24 cellular contexts compared by ENCODE assay signal in genomic region chr15:99322643-99323405, GRCh38.
A peak's percentile ranks its signal among the peaks of the same experiment; 100 is the strongest.
DNase-seq lines count a peak whose midpoint lies in the region; ATAC-seq, FAIRE-seq and TF ChIP-seq lines count a peak whose summit lies in the region.
"Had no signal": no experiment of that assay in that cellular context is flagged by ENCODE, and none has a peak within 500 bp of the region (broad histone marks: within the 10 kb centered on the region; RNA-seq: fewer than 3 reads in every experiment).

No MANE protein-coding gene starts in this region.

- H3K79me2 ChIP-seq in keratinocyte (ENCODE audit: control insufficient read depth, insufficient read depth, low read length), result no peaks in the 10 kb centered on the region

- ATAC-seq in activated CD8-positive, alpha-beta T cell treated with anti-CD3 and anti-CD28 coated beads for 36 hours, result no peak
- ATAC-seq in activated CD8-positive, alpha-beta T cell treated with anti-CD3 and anti-CD28 coated beads, Interleukin-2, amount 10 ng/mL, durations not matched to agents 7 days and 5 days, result no peak
- no peak for ATAC-seq in stimulated activated effector memory CD8-positive, alpha-beta T cell treated with anti-CD3 and anti-CD28 coated beads, Interleukin-12 subunit alpha, Interleukin-12 subunit beta, amount 100 ng/mL, for 72 hours
- ATAC-seq: left lung had no signal

- dilution Hi-C loops in keratinocyte (cut with MboI; ENCODE audit: extremely low pct_ligation_motif_present, low sequenced_read_pairs), result no loop called here

- no peaks in the 10 kb centered on the region for H3K36me3 Mint-ChIP-seq in activated CD8-positive, alpha-beta T cell treated with anti-CD3 and anti-CD28 coated beads for 36 hours (ENCODE audit: low read depth)
- peaks cover 2% of the 10 kb centered on the region for H3K36me3 Mint-ChIP-seq in activated CD8-positive, alpha-beta T cell treated with anti-CD3 and anti-CD28 coated beads, Interleukin-2, amount 10 ng/mL, durations not matched to agents 7 days and 5 days (ENCODE audit: low read depth)
- peaks cover 5% of the 10 kb centered on the region for H3K36me3 Mint-ChIP-seq in stimulated activated effector memory CD8-positive, alpha-beta T cell treated with anti-CD3 and anti-CD28 coated beads, Interleukin-12 subunit alpha, Interleukin-12 subunit beta, amount 100 ng/mL, for 72 hours

- TF ChIP-seq CTCF in activated CD8-positive, alpha-beta T cell treated with anti-CD3 and anti-CD28 coated beads for 36 hours (IDR thresholded peaks at IDR 0.05), result no peak
- TF ChIP-seq CTCF in keratinocyte (optimal IDR thresholded peaks at IDR 0.05 in 1 of 3, IDR thresholded peaks at IDR 0.05 in 1 of 3, conservative IDR thresholded peaks at IDR 0.05 in 1 of 3; ENCODE audit: extremely low read depth in 1 of 3, insufficient read depth in 2 of 3, low read length in 3 of 3), result no peak

- H3K27ac ChIP-seq in keratinocyte (ENCODE audit: control insufficient read depth, insufficient read depth, low read length), result peak overlapping the region; percentile 95
- H3K27ac ChIP-seq: 22Rv1, stomach, transverse colon had no signal

- no peak for DNase-seq in activated CD8-positive, alpha-beta T cell treated with anti-CD3 and anti-CD28 coated beads for 36 hours
- no peak for DNase-seq in activated CD8-positive, alpha-beta T cell treated with anti-CD3 and anti-CD28 coated beads, Interleukin-2, amount 10 ng/mL, durations not matched to agents 7 days and 5 days
- DNase-seq in SK-MEL-5 (ENCODE audit: low read depth, low spot score) (peak; percentile 20), keratinocyte (ENCODE audit: low read depth, low spot score) (no peak), AG08396 (ENCODE audit: low spot score) (no peak), cerebellar cortex (ENCODE audit: low spot score) (no peak)
- no peak for DNase-seq in stimulated activated effector memory CD8-positive, alpha-beta T cell treated with anti-CD3 and anti-CD28 coated beads, Interleukin-12 subunit alpha, Interleukin-12 subunit beta, amount 100 ng/mL, for 72 hours (ENCODE audit: low spot score in 2 of 2)
- DNase-seq: activated CD4-positive, alpha-beta memory T cell treated with anti-CD3 and anti-CD28 coated beads, Interleukin-2, amount 10 ng/mL, durations not matched to agents 7 days and 5 days; activated CD4-positive, CD25-positive, alpha-beta regulatory T cell; activated gamma-delta T cell; COR-L47; dermis blood vessel endothelial cell; DMS79 treated with DMSO at 0.1 percent for 48 hours; left lung; NCI-H1417 treated with DMSO at 0.1 percent for 48 hours; NCI-H510A; stimulated activated CD4-positive, alpha-beta T cell treated with anti-CD3 and anti-CD28 coated beads, Interleukin-12 subunit alpha, Interleukin-12 subunit beta, amount 100 ng/mL, for 4 hours; stimulated activated CD4-positive, alpha-beta T cell treated with anti-CD3 and anti-CD28 coated beads, Interleukin-4, amount 100 ng/mL, for 4 hours; stomach; transverse colon had no signal

- H3K9me1 ChIP-seq in keratinocyte (ENCODE audit: control insufficient read depth, extremely low read depth, insufficient read depth, low read length), result no peaks in the 10 kb centered on the region

- peak overlapping the region; percentile 39 for H3K27ac Mint-ChIP-seq in activated CD8-positive, alpha-beta T cell treated with anti-CD3 and anti-CD28 coated beads for 36 hours
- H3K27ac Mint-ChIP-seq in activated CD8-positive, alpha-beta T cell treated with anti-CD3 and anti-CD28 coated beads, Interleukin-2, amount 10 ng/mL, durations not matched to agents 7 days and 5 days, result no peak overlapping the region
- H3K27ac Mint-ChIP-seq in stimulated activated effector memory CD8-positive, alpha-beta T cell treated with anti-CD3 and anti-CD28 coated beads, Interleukin-12 subunit alpha, Interleukin-12 subunit beta, amount 100 ng/mL, for 72 hours, result no peak overlapping the region
- H3K27ac Mint-ChIP-seq: activated CD4-positive, alpha-beta memory T cell treated with anti-CD3 and anti-CD28 coated beads, Interleukin-2, amount 10 ng/mL, durations not matched to agents 7 days and 5 days; B cell had no signal

- no peaks in the 10 kb centered on the region for H3K27me3 Mint-ChIP-seq in activated CD8-positive, alpha-beta T cell treated with anti-CD3 and anti-CD28 coated beads for 36 hours
- no peaks in the 10 kb centered on the region for H3K27me3 Mint-ChIP-seq in activated CD8-positive, alpha-beta T cell treated with anti-CD3 and anti-CD28 coated beads, Interleukin-2, amount 10 ng/mL, durations not matched to agents 7 days and 5 days (ENCODE audit: low read depth)
- H3K27me3 Mint-ChIP-seq: activated CD4-positive, alpha-beta memory T cell treated with anti-CD3 and anti-CD28 coated beads, Interleukin-2, amount 10 ng/mL, durations not matched to agents 7 days and 5 days; B cell had no signal

- H2AFZ ChIP-seq in keratinocyte (ENCODE audit: control insufficient read depth, low read length), result peak overlapping the region; percentile 2

- H3K27me3 ChIP-seq in keratinocyte (ENCODE audit: control insufficient read depth, extremely low read depth, insufficient read depth, low read length) (no peaks in the 10 kb centered on the region), skeletal muscle satellite cell (ENCODE audit: control insufficient read depth, insufficient read depth, low read length) (no peaks in the 10 kb centered on the region)
- H3K27me3 ChIP-seq: left lung, stomach, transverse colon had no signal

- H3K4me3 ChIP-seq in keratinocyte (ENCODE audit: control insufficient read depth in 2 of 3, extremely low read depth in 1 of 3, insufficient read depth in 2 of 3, low read depth in 1 of 3, low read length in 3 of 3), result peak overlapping the region in 1 of 3 experiments; percentile 2
- no peak overlapping the region for H3K4me3 ChIP-seq in skeletal muscle satellite cell (ENCODE audit: low read length)
- H3K4me3 ChIP-seq: left lung, stomach, transverse colon had no signal

- H3K9me3 Mint-ChIP-seq in activated CD8-positive, alpha-beta T cell treated with anti-CD3 and anti-CD28 coated beads for 36 hours, result no peaks in the 10 kb centered on the region
- H3K9me3 Mint-ChIP-seq in activated CD8-positive, alpha-beta T cell treated with anti-CD3 and anti-CD28 coated beads, Interleukin-2, amount 10 ng/mL, durations not matched to agents 7 days and 5 days (ENCODE audit: insufficient read depth), result no peaks in the 10 kb centered on the region
- H3K9me3 Mint-ChIP-seq in stimulated activated effector memory CD8-positive, alpha-beta T cell treated with anti-CD3 and anti-CD28 coated beads, Interleukin-12 subunit alpha, Interleukin-12 subunit beta, amount 100 ng/mL, for 72 hours, result peaks cover 2% of the 10 kb centered on the region
- H3K9me3 Mint-ChIP-seq: activated CD4-positive, alpha-beta memory T cell treated with anti-CD3 and anti-CD28 coated beads, Interleukin-2, amount 10 ng/mL, durations not matched to agents 7 days and 5 days had no signal

- H3K9ac ChIP-seq in keratinocyte (ENCODE audit: control insufficient read depth, extremely low read depth, insufficient read depth, low read length), result no peak overlapping the region
- H3K9ac ChIP-seq in skeletal muscle satellite cell (ENCODE audit: low read depth, low read length), result peak overlapping the region; percentile 60

- H3K4me3 Mint-ChIP-seq in activated CD8-positive, alpha-beta T cell treated with anti-CD3 and anti-CD28 coated beads for 36 hours, result no peak overlapping the region
- no peak overlapping the region for H3K4me3 Mint-ChIP-seq in activated CD8-positive, alpha-beta T cell treated with anti-CD3 and anti-CD28 coated beads, Interleukin-2, amount 10 ng/mL, durations not matched to agents 7 days and 5 days
- H3K4me3 Mint-ChIP-seq in stimulated activated effector memory CD8-positive, alpha-beta T cell treated with anti-CD3 and anti-CD28 coated beads, Interleukin-12 subunit alpha, Interleukin-12 subunit beta, amount 100 ng/mL, for 72 hours, result no peak overlapping the region
- H3K4me3 Mint-ChIP-seq: activated CD4-positive, alpha-beta memory T cell treated with anti-CD3 and anti-CD28 coated beads, Interleukin-2, amount 10 ng/mL, durations not matched to agents 7 days and 5 days; B cell; neural crest cell had no signal

- H3K9me3 ChIP-seq in keratinocyte (ENCODE audit: control insufficient read depth, low read depth, low read length), result no peaks in the 10 kb centered on the region
- H3K9me3 ChIP-seq in skeletal muscle satellite cell (replicated peaks; ENCODE audit: low read length), result no peaks in the 10 kb centered on the region
- H3K9me3 ChIP-seq: left lung, stomach, transverse colon had no signal

- CTCF ChIA-PET in activated CD8-positive, alpha-beta T cell treated with anti-CD3 and anti-CD28 coated beads for 36 hours (lab: Charles Lee), result interaction anchor here (0.9 to 1.9 kb wide), 2 partner anchors 11 to 381 kb away, joined by 3 to 9 read pairs; no protein-coding TSS in a partner anchor
- CTCF ChIA-PET in activated CD8-positive, alpha-beta T cell treated with anti-CD3 and anti-CD28 coated beads, Interleukin-2, amount 10 ng/mL, durations not matched to agents 7 days and 5 days (lab: Charles Lee), result interaction anchor here (1.0 kb wide), 1 partner anchor 381 kb away, joined by 3 read pairs; no protein-coding TSS in a partner anchor

- FAIRE-seq in keratinocyte (lab: Jason Lieb, UNC), result peak; percentile 71

- in situ Hi-C loops in SK-MEL-5 (cut with HindIII; ENCODE audit: low pct_unique_long_range_greater_than_20kb, low sequenced_read_pairs), result no loop called here

- H3K4me1 Mint-ChIP-seq in activated CD8-positive, alpha-beta T cell treated with anti-CD3 and anti-CD28 coated beads for 36 hours (ENCODE audit: low read depth), result peaks cover 31% of the 10 kb centered on the region
- H3K4me1 Mint-ChIP-seq in activated CD8-positive, alpha-beta T cell treated with anti-CD3 and anti-CD28 coated beads, Interleukin-2, amount 10 ng/mL, durations not matched to agents 7 days and 5 days (ENCODE audit: low read depth), result peaks cover 7% of the 10 kb centered on the region
- peaks cover 29% of the 10 kb centered on the region for H3K4me1 Mint-ChIP-seq in stimulated activated effector memory CD8-positive, alpha-beta T cell treated with anti-CD3 and anti-CD28 coated beads, Interleukin-12 subunit alpha, Interleukin-12 subunit beta, amount 100 ng/mL, for 72 hours

- H4K20me1 ChIP-seq in keratinocyte (ENCODE audit: control insufficient read depth, extremely low read depth, insufficient read depth, low read length), result no peaks in the 10 kb centered on the region

- H3K4me2 ChIP-seq in keratinocyte (ENCODE audit: control insufficient read depth, extremely low read depth, insufficient read depth, low read depth, low read length) (peak overlapping the region; percentile 54), skeletal muscle satellite cell (ENCODE audit: low read length) (peak overlapping the region; percentile 71)

- no peaks in the 10 kb centered on the region for H3K36me3 ChIP-seq in keratinocyte (ENCODE audit: control insufficient read depth in 2 of 2, extremely low read depth in 1 of 2, insufficient read depth in 2 of 2, low read length in 2 of 2)
- no peaks in the 10 kb centered on the region for H3K36me3 ChIP-seq in skeletal muscle satellite cell (ENCODE audit: insufficient read depth, low read length)
- H3K36me3 ChIP-seq: left lung, stomach, transverse colon had no signal

- intact Hi-C loops in activated CD8-positive, alpha-beta T cell treated with anti-CD3 and anti-CD28 coated beads for 36 hours (cut with micrococcal nuclease), result no loop called here

- POLR2A ChIA-PET in activated CD8-positive, alpha-beta T cell treated with anti-CD3 and anti-CD28 coated beads for 36 hours (lab: Charles Lee), result interaction anchor here (0.7 kb wide), 1 partner anchor 12 kb away, joined by 3 read pairs; no protein-coding TSS in a partner anchor
- POLR2A ChIA-PET in activated CD8-positive, alpha-beta T cell treated with anti-CD3 and anti-CD28 coated beads, Interleukin-2, amount 10 ng/mL, durations not matched to agents 7 days and 5 days (lab: Charles Lee), result no interaction called here

- H3K4me1 ChIP-seq in keratinocyte (ENCODE audit: control insufficient read depth, extremely low read depth, insufficient read depth, low read length) (peaks cover 53% of the 10 kb centered on the region), skeletal muscle satellite cell (ENCODE audit: control insufficient read depth, insufficient read depth, low read length) (peaks cover 38% of the 10 kb centered on the region)
- H3K4me1 ChIP-seq: left lung, stomach had no signal
